In genomic region chr15:86505951-86506350, GRCh38 we compare ENCODE assay signal across 26 cellular contexts.
"Had no signal": no experiment of that assay in that cellular context is flagged by ENCODE, and none has a peak within 500 bp of the region (broad histone marks: within the 10 kb centered on the region; RNA-seq: fewer than 3 reads in every experiment).

No MANE protein-coding gene starts in this region.

- H3K9me3 ChIP-seq: ascending aorta, breast epithelium, gastroesophageal sphincter had no signal

- H3K27ac ChIP-seq: ascending aorta, breast epithelium, coronary artery, esophagus muscularis mucosa, gastroesophageal sphincter had no signal

- H3K4me1 ChIP-seq: ascending aorta, breast epithelium, esophagus muscularis mucosa, gastroesophageal sphincter had no signal

- H3K36me3 ChIP-seq: ascending aorta, breast epithelium, esophagus muscularis mucosa, gastroesophageal sphincter had no signal

- DNase-seq: activated CD4-positive, alpha-beta memory T cell treated with anti-CD3 and anti-CD28 coated beads for 36 hours; activated CD4-positive, alpha-beta T cell treated with anti-CD3 and anti-CD28 coated beads for 36 hours; activated CD4-positive, alpha-beta T cell treated with anti-CD3 and anti-CD28 coated beads, Interleukin-2, amount 10 ng/mL, durations not matched to agents 24 days and 14 days; activated CD4-positive, CD25-positive, alpha-beta regulatory T cell; activated CD4-positive, CD25-positive, alpha-beta regulatory T cell treated with anti-CD3 and anti-CD28 coated beads, Interleukin-2, amount 50 U/mL, for 72 hours; activated CD8-positive, alpha-beta memory T cell treated with anti-CD3 and anti-CD28 coated beads, Interleukin-2, amount 10 ng/mL, durations not matched to agents 7 days and 5 days; activated CD8-positive, alpha-beta memory T cell treated with anti-CD3 and anti-CD28 coated beads, Interleukin-2, amount 50 U/mL, for 4 hours; activated CD8-positive, alpha-beta T cell treated with anti-CD3 and anti-CD28 coated beads, Interleukin-2, amount 10 ng/mL, durations not matched to agents 7 days and 5 days; activated gamma-delta T cell; activated naive CD4-positive, alpha-beta T cell; activated naive CD4-positive, alpha-beta T cell treated with anti-CD3 and anti-CD28 coated beads, Interleukin-2, amount 10 ng/mL, durations not matched to agents 7 days and 5 days; activated naive CD8-positive, alpha-beta T cell treated with anti-CD3 and anti-CD28 coated beads, Interleukin-2, amount 10 ng/mL, durations not matched to agents 7 days and 5 days; activated T-cell treated with anti-CD3 and anti-CD28 coated beads, Interleukin-2, amount 50 U/mL, for 1 hour; activated T-cell treated with anti-CD3 and anti-CD28 coated beads, Interleukin-2, amount 50 U/mL, for 48 hours; dermis blood vessel endothelial cell; effector CD4-positive, alpha-beta T cell; effector memory CD8-positive, alpha-beta T cell; foreskin melanocyte; head of caudate nucleus; T-helper 2 cell had no signal

- H3K27me3 ChIP-seq: ascending aorta, breast epithelium, esophagus muscularis mucosa, gastroesophageal sphincter had no signal

- ATAC-seq: activated CD4-positive, alpha-beta T cell treated with anti-CD3 and anti-CD28 coated beads for 36 hours; activated CD8-positive, alpha-beta memory T cell treated with anti-CD3 and anti-CD28 coated beads, Interleukin-2, amount 10 ng/mL, durations not matched to agents 7 days and 5 days; activated CD8-positive, alpha-beta T cell treated with anti-CD3 and anti-CD28 coated beads, Interleukin-2, amount 10 ng/mL, durations not matched to agents 7 days and 5 days; activated naive CD4-positive, alpha-beta T cell treated with anti-CD3 and anti-CD28 coated beads, Interleukin-2, amount 50 U/mL, for 72 hours; effector memory CD8-positive, alpha-beta T cell; gastroesophageal sphincter had no signal

- H3K4me3 ChIP-seq: ascending aorta, breast epithelium, coronary artery, esophagus muscularis mucosa, gastroesophageal sphincter had no signal
